In the genomic region with DNA sequence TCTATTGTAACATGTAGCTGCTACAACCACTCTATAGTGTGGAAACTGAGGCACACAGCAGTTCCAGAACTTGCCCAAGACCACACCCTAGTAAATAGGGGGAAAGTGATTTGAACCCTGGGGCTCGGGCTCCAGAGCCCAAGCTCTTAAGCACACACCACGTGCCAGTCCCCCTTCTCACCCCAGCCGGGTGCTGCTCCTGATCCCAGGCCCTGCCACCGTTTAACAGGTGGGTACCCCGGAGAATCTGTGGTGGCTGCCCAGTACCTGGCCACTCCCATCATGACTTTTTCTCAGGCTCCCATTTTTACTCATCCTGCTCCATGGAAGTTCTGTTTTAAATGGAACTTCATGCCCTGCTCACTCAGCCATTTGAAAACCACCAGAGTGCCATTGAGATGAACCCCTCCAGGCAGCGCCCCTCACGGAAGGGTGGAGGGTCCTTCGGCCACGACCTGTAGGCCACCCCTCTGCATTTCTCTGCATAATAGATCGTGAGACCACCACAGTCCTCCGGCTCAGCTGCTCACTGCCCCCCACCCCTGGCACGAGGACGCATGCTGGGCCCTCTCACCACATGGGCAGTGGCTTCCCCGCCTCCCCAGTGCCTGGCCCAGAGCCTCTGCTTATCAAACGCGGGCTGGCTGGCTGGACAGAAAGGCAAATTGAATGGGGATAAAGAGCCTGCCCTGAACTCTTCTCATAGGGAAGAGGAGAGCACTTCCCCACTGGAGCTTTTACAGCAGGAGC, we compare ENCODE assay signal across 24 cellular contexts. TPM values are rescaled to one million over a fixed set of nuclear protein-coding genes. Genes with fewer than 3 reads are reported as not detected.
"Had no signal": no experiment of that assay in that cellular context is flagged by ENCODE, and none has a peak within 500 bp of the region (broad histone marks: within the 10 kb centered on the region; RNA-seq: fewer than 3 reads in every experiment).

No MANE protein-coding gene starts in this region.

- H3K9ac ChIP-seq: parathyroid adenoma had no signal

- H3K27ac ChIP-seq: epithelial cell of prostate, esophagus muscularis mucosa, gastrocnemius medialis, left lung, parathyroid adenoma, psoas muscle, tibial artery, upper lobe of left lung had no signal

- H3K4me3 ChIP-seq: esophagus muscularis mucosa, gastrocnemius medialis, heart right ventricle, left lung, psoas muscle, tibial artery, upper lobe of left lung had no signal

- H3K36me3 ChIP-seq: esophagus muscularis mucosa, gastrocnemius medialis, heart right ventricle, left lung, tibial artery, upper lobe of left lung had no signal

- H2AFZ ChIP-seq: parathyroid adenoma had no signal

- ATAC-seq: gastrocnemius medialis; left lung; naive thymus-derived CD4-positive, alpha-beta T cell; psoas muscle had no signal

- H3K9me3 ChIP-seq: esophagus muscularis mucosa, gastrocnemius medialis, heart right ventricle, left lung, psoas muscle, tibial artery, upper lobe of left lung had no signal

- FAIRE-seq: islet of Langerhans, small intestine had no signal

- DNase-seq: effector memory CD4-positive, alpha-beta T cell; gastrocnemius medialis; heart right ventricle; hypothalamus; mesendoderm; naive thymus-derived CD4-positive, alpha-beta T cell; occipital lobe; psoas muscle; retina; small intestine; stimulated activated CD4-positive, alpha-beta T cell treated with anti-CD3 and anti-CD28 coated beads, Interleukin-12 subunit alpha, Interleukin-12 subunit beta, amount 100 ng/mL, for 4 hours; stimulated activated naive CD4-positive, alpha-beta T cell had no signal

- H3K27me3 ChIP-seq: gastrocnemius medialis, left lung, upper lobe of left lung had no signal

RNA-seq across cellular contexts. Expression of gene TMEM37, which starts 42.1 kb away (rescaled TPM):
- total RNA-seq: mononuclear cell, occipital lobe, temporal lobe had no signal

RNA-seq across cellular contexts. Expression of gene SCTR, which starts 50.5 kb away (rescaled TPM):
- total RNA-seq: esophagus muscularis mucosa; fibroblast of villous mesenchyme; gastrocnemius medialis; lung microvascular endothelial cell; mononuclear cell; naive thymus-derived CD4-positive, alpha-beta T cell; neural crest cell had no signal
- polyA plus RNA-seq: naive thymus-derived CD4-positive, alpha-beta T cell had no signal
